Comparison of ENCODE assay signal across 1 cellular context in the genomic region with DNA sequence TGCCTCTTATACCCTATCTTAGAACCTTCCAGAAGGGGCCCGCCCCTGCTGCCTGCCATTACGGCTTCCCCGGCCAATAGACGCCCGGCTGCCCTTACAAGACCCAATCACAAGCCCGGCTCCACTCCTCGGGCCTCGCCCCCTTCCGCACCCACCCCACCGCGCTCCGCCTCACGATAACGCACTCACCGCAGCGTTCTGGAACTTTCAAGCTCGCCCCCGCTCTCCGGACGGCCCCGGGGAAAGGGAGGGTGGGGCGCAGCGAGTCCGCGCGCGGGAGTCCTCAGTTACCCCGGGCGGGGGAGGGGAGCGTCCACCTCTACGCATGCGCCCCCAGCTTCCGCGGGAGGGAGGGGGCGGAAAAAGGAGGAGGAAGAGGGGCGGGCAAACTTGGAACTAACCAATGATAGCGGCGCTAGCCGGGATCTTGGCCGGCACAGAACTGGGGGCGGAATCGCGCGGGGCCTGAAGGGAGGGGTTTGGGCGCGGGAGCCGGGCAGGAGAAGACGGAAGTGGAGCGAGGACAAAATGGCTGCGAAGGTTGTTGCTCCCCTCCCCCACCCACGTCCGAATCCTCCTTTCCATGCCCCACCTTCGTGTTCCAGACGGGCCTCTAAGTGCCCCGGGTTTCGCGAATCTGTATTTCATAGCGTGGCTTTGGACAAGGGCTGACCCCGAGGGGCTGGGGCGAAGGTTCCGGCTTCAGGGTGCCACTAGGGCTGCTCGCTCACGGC.
TF ChIP-seq lines count a peak whose summit lies in the region.

No MANE protein-coding gene starts in this region.

TF ChIP-seq in HepG2, 621 proteins besides CTCF, POLR2A, EP300 and RAD21 (continued from another document and continues in another):
- TF ChIP-seq, protein P1, sequence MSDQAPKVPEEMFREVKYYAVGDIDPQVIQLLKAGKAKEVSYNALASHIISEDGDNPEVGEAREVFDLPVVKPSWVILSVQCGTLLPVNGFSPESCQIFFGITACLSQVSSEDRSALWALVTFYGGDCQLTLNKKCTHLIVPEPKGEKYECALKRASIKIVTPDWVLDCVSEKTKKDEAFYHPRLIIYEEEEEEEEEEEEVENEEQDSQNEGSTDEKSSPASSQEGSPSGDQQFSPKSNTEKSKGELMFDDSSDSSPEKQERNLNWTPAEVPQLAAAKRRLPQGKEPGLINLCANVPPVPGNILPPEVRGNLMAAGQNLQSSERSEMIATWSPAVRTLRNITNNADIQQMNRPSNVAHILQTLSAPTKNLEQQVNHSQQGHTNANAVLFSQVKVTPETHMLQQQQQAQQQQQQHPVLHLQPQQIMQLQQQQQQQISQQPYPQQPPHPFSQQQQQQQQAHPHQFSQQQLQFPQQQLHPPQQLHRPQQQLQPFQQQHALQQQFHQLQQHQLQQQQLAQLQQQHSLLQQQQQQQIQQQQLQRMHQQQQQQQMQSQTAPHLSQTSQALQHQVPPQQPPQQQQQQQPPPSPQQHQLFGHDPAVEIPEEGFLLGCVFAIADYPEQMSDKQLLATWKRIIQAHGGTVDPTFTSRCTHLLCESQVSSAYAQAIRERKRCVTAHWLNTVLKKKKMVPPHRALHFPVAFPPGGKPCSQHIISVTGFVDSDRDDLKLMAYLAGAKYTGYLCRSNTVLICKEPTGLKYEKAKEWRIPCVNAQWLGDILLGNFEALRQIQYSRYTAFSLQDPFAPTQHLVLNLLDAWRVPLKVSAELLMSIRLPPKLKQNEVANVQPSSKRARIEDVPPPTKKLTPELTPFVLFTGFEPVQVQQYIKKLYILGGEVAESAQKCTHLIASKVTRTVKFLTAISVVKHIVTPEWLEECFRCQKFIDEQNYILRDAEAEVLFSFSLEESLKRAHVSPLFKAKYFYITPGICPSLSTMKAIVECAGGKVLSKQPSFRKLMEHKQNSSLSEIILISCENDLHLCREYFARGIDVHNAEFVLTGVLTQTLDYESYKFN (CRISPR knock-in tag; conservative IDR thresholded peaks at IDR 0.05) = peak; percentile 30; the same call in 1 of the 2 replicates
- TF ChIP-seq, protein P2, sequence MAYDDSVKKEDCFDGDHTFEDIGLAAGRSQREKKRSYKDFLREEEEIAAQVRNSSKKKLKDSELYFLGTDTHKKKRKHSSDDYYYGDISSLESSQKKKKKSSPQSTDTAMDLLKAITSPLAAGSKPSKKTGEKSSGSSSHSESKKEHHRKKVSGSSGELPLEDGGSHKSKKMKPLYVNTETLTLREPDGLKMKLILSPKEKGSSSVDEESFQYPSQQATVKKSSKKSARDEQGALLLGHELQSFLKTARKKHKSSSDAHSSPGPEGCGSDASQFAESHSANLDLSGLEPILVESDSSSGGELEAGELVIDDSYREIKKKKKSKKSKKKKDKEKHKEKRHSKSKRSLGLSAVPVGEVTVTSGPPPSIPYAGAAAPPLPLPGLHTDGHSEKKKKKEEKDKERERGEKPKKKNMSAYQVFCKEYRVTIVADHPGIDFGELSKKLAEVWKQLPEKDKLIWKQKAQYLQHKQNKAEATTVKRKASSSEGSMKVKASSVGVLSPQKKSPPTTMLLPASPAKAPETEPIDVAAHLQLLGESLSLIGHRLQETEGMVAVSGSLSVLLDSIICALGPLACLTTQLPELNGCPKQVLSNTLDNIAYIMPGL (CRISPR knock-in tag; IDR thresholded peaks at IDR 0.05; ENCODE audit: borderline replicate concordance in 1 of 2, low read depth in 1 of 2) = peak; percentile 70 to 78; a peak in 3 of 4 replicates
- TF ChIP-seq ZMYM4 (CRISPR knock-in tag; IDR thresholded peaks at IDR 0.05) = peak; percentile 97
- TF ChIP-seq, protein P3, sequence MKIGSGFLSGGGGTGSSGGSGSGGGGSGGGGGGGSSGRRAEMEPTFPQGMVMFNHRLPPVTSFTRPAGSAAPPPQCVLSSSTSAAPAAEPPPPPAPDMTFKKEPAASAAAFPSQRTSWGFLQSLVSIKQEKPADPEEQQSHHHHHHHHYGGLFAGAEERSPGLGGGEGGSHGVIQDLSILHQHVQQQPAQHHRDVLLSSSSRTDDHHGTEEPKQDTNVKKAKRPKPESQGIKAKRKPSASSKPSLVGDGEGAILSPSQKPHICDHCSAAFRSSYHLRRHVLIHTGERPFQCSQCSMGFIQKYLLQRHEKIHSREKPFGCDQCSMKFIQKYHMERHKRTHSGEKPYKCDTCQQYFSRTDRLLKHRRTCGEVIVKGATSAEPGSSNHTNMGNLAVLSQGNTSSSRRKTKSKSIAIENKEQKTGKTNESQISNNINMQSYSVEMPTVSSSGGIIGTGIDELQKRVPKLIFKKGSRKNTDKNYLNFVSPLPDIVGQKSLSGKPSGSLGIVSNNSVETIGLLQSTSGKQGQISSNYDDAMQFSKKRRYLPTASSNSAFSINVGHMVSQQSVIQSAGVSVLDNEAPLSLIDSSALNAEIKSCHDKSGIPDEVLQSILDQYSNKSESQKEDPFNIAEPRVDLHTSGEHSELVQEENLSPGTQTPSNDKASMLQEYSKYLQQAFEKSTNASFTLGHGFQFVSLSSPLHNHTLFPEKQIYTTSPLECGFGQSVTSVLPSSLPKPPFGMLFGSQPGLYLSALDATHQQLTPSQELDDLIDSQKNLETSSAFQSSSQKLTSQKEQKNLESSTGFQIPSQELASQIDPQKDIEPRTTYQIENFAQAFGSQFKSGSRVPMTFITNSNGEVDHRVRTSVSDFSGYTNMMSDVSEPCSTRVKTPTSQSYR (CRISPR knock-in tag; IDR thresholded peaks at IDR 0.05; ENCODE audit: borderline replicate concordance) = peak; percentile 83
- TF ChIP-seq, protein P4, sequence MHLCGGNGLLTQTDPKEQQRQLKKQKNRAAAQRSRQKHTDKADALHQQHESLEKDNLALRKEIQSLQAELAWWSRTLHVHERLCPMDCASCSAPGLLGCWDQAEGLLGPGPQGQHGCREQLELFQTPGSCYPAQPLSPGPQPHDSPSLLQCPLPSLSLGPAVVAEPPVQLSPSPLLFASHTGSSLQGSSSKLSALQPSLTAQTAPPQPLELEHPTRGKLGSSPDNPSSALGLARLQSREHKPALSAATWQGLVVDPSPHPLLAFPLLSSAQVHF (CRISPR knock-in tag; IDR thresholded peaks at IDR 0.05) = peak; percentile 64; the same call in 1 of the 2 replicates
- TF ChIP-seq PAWR (CRISPR knock-in tag; IDR thresholded peaks at IDR 0.05; ENCODE audit: borderline replicate concordance) = no peak
- TF ChIP-seq ZKSCAN5 (CRISPR knock-in tag; IDR thresholded peaks at IDR 0.05) = no peak
- TF ChIP-seq TCF7 (IDR thresholded peaks at IDR 0.05; ENCODE audit: low read depth) = no peak
- TF ChIP-seq TBL1XR1 (IDR thresholded peaks at IDR 0.05; ENCODE audit: borderline replicate concordance, low read length, partially characterized antibody) = peak; percentile 13
- TF ChIP-seq MEIS2 (CRISPR knock-in tag; IDR thresholded peaks at IDR 0.05) = 0 out of 2 replicates have a peak, but pooled peaks have one; percentile 22
- 0 out of 2 replicates have a peak, but pooled peaks have one; percentile 8 for TF ChIP-seq SOX5 (CRISPR knock-in tag; IDR thresholded peaks at IDR 0.05; ENCODE audit: borderline replicate concordance)
- 0 out of 2 replicates have a peak, but pooled peaks have one; percentile 50 for TF ChIP-seq ZNF230 (CRISPR knock-in tag; IDR thresholded peaks at IDR 0.05)
- TF ChIP-seq ZNF569 (CRISPR knock-in tag; IDR thresholded peaks at IDR 0.05; ENCODE audit: borderline replicate concordance) = no peak
- TF ChIP-seq, protein P5, sequence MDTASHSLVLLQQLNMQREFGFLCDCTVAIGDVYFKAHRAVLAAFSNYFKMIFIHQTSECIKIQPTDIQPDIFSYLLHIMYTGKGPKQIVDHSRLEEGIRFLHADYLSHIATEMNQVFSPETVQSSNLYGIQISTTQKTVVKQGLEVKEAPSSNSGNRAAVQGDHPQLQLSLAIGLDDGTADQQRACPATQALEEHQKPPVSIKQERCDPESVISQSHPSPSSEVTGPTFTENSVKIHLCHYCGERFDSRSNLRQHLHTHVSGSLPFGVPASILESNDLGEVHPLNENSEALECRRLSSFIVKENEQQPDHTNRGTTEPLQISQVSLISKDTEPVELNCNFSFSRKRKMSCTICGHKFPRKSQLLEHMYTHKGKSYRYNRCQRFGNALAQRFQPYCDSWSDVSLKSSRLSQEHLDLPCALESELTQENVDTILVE (CRISPR knock-in tag; IDR thresholded peaks at IDR 0.05) = peak; percentile 70; the same call in 1 of the 2 replicates
- TF ChIP-seq ZNF709 (CRISPR knock-in tag; IDR thresholded peaks at IDR 0.05) = peak; percentile 55
- TF ChIP-seq ZSCAN9 (CRISPR knock-in tag; IDR thresholded peaks at IDR 0.05; ENCODE audit: borderline replicate concordance) = 0 out of 2 replicates have a peak, but pooled peaks have one; percentile 7
- 0 out of 2 replicates have a peak, but pooled peaks have one; percentile 43 for TF ChIP-seq ZNF143 (CRISPR knock-in tag; IDR thresholded peaks at IDR 0.05)
- TF ChIP-seq, protein P6, sequence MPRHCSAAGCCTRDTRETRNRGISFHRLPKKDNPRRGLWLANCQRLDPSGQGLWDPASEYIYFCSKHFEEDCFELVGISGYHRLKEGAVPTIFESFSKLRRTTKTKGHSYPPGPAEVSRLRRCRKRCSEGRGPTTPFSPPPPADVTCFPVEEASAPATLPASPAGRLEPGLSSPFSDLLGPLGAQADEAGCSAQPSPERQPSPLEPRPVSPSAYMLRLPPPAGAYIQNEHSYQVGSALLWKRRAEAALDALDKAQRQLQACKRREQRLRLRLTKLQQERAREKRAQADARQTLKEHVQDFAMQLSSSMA (CRISPR knock-in tag; IDR thresholded peaks at IDR 0.05) = 0 out of 2 replicates have a peak, but pooled peaks have one; percentile 87
- TF ChIP-seq, protein P7, sequence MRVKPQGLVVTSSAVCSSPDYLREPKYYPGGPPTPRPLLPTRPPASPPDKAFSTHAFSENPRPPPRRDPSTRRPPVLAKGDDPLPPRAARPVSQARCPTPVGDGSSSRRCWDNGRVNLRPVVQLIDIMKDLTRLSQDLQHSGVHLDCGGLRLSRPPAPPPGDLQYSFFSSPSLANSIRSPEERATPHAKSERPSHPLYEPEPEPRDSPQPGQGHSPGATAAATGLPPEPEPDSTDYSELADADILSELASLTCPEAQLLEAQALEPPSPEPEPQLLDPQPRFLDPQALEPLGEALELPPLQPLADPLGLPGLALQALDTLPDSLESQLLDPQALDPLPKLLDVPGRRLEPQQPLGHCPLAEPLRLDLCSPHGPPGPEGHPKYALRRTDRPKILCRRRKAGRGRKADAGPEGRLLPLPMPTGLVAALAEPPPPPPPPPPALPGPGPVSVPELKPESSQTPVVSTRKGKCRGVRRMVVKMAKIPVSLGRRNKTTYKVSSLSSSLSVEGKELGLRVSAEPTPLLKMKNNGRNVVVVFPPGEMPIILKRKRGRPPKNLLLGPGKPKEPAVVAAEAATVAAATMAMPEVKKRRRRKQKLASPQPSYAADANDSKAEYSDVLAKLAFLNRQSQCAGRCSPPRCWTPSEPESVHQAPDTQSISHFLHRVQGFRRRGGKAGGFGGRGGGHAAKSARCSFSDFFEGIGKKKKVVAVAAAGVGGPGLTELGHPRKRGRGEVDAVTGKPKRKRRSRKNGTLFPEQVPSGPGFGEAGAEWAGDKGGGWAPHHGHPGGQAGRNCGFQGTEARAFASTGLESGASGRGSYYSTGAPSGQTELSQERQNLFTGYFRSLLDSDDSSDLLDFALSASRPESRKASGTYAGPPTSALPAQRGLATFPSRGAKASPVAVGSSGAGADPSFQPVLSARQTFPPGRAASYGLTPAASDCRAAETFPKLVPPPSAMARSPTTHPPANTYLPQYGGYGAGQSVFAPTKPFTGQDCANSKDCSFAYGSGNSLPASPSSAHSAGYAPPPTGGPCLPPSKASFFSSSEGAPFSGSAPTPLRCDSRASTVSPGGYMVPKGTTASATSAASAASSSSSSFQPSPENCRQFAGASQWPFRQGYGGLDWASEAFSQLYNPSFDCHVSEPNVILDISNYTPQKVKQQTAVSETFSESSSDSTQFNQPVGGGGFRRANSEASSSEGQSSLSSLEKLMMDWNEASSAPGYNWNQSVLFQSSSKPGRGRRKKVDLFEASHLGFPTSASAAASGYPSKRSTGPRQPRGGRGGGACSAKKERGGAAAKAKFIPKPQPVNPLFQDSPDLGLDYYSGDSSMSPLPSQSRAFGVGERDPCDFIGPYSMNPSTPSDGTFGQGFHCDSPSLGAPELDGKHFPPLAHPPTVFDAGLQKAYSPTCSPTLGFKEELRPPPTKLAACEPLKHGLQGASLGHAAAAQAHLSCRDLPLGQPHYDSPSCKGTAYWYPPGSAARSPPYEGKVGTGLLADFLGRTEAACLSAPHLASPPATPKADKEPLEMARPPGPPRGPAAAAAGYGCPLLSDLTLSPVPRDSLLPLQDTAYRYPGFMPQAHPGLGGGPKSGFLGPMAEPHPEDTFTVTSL (CRISPR knock-in tag; IDR thresholded peaks at IDR 0.05; ENCODE audit: borderline replicate concordance) = no peak
- TF ChIP-seq RFX1 (IDR thresholded peaks at IDR 0.05) = no peak
- no peak for TF ChIP-seq RBM22 (optimal IDR thresholded peaks at IDR 0.05; ENCODE audit: low read length)
- TF ChIP-seq ZNF619 (CRISPR knock-in tag; IDR thresholded peaks at IDR 0.05) = peak; percentile 84; the same call in 1 of the 2 replicates
- no peak for TF ChIP-seq ZNF782 (CRISPR knock-in tag; IDR thresholded peaks at IDR 0.05; ENCODE audit: borderline replicate concordance)
- TF ChIP-seq, protein P8, sequence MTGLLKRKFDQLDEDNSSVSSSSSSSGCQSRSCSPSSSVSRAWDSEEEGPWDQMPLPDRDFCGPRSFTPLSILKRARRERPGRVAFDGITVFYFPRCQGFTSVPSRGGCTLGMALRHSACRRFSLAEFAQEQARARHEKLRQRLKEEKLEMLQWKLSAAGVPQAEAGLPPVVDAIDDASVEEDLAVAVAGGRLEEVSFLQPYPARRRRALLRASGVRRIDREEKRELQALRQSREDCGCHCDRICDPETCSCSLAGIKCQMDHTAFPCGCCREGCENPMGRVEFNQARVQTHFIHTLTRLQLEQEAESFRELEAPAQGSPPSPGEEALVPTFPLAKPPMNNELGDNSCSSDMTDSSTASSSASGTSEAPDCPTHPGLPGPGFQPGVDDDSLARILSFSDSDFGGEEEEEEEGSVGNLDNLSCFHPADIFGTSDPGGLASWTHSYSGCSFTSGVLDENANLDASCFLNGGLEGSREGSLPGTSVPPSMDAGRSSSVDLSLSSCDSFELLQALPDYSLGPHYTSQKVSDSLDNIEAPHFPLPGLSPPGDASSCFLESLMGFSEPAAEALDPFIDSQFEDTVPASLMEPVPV (CRISPR knock-in tag; IDR thresholded peaks at IDR 0.05) = peak; percentile 77; the same call in 1 of the 2 replicates
- TF ChIP-seq ZEB1 (IDR thresholded peaks at IDR 0.05; ENCODE audit: insufficient replicate concordance, low read depth) = no peak
- 0 out of 2 replicates have a peak, but pooled peaks have one; percentile 8 for TF ChIP-seq NR2F2 (IDR thresholded peaks at IDR 0.05; ENCODE audit: borderline replicate concordance, low read depth)
- peak; percentile 52 for TF ChIP-seq GATAD1 (CRISPR knock-in tag; IDR thresholded peaks at IDR 0.05)
- TF ChIP-seq NR2C2 (CRISPR knock-in tag; IDR thresholded peaks at IDR 0.05; ENCODE audit: borderline replicate concordance) = peak; percentile 43; the same call in 1 of the 2 replicates
- peak; percentile 32; the same call in 1 of the 2 replicates for TF ChIP-seq SIN3A (IDR thresholded peaks at IDR 0.05; ENCODE audit: borderline replicate concordance, low read depth, low read length)
- TF ChIP-seq, protein P9, sequence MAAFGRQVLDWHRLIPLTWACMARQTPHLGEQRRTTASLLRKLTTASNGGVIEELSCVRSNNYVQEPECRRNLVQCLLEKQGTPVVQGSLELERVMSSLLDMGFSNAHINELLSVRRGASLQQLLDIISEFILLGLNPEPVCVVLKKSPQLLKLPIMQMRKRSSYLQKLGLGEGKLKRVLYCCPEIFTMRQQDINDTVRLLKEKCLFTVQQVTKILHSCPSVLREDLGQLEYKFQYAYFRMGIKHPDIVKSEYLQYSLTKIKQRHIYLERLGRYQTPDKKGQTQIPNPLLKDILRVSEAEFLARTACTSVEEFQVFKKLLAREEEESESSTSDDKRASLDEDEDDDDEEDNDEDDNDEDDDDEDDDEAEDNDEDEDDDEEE (CRISPR knock-in tag; IDR thresholded peaks at IDR 0.05) = no peak
- TF ChIP-seq CHD2 (IDR thresholded peaks at IDR 0.05; ENCODE audit: low read depth, low read length) = peak; percentile 69; the same call in 1 of the 2 replicates
- TF ChIP-seq BCL6 (CRISPR knock-in tag; IDR thresholded peaks at IDR 0.05) = peak; percentile 30; the same call in 1 of the 2 replicates
- TF ChIP-seq, protein P10, sequence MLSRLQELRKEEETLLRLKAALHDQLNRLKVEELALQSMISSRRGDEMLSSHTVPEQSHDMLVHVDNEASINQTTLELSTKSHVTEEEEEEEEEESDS (CRISPR knock-in tag; IDR thresholded peaks at IDR 0.05; ENCODE audit: borderline replicate concordance) = no peak
- peak; percentile 80 for TF ChIP-seq ELF3 (CRISPR knock-in tag; IDR thresholded peaks at IDR 0.05)
